In the genomic region with DNA sequence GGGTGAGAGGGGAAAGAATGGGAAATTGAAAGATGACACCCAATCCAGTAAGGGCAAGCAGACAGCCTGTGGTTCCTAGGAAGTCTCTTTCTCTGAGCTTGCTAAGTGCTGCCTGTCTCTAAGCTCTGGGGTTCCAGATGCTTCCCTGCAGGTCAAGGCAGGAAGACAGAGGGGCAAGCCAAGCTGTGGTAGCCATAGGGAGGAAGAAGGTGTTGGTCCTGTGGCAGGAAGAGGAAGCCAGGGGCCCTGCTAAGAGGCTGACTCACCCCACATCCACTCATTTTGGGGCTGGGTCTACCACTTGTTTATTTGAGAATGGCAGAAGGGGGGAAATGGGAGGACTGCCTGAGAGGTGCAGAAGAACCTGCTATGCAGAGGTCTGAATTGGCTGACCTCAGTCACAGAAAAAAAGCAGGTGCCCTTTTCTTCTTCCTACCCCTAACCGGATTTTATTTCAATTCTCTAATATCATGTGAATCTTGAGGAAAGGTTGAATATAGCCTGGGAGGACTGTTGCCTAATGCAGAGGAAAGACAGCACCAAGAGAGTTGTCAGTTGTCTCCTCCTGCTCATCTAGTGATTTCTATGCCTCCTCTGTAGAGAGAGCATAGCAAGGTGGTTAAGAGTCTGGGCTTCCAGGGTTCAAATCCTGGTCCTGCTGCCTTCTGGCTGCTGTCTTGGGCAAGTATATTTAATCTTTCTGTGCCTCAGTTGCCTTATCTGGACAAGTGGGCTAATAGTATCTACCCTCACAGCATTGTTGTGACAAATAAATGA, we compare ENCODE assay signal across 11 cellular contexts. TPM values are rescaled to one million over a fixed set of nuclear protein-coding genes. Genes with fewer than 3 reads are reported as not detected.
DNase-seq lines count a peak whose midpoint lies in the region; ATAC-seq and TF ChIP-seq lines count a peak whose summit lies in the region.
"Had no signal": no experiment of that assay in that cellular context is flagged by ENCODE, and none has a peak within 500 bp of the region (broad histone marks: within the 10 kb centered on the region; RNA-seq: fewer than 3 reads in every experiment).

No MANE protein-coding gene starts in this region.

- POLR2A ChIA-PET in CD4-positive, alpha-beta T cell (lab: Charles Lee): interaction anchor here (0.6 to 1.8 kb wide), 3 partner anchors 7 to 104 kb away, joined by 3 to 8 read pairs (median 4); no protein-coding TSS in a partner anchor

- H3K27ac ChIP-seq in CD4-positive, alpha-beta T cell (ENCODE audit: low read depth, low read length): no peak overlapping the region
- H3K27ac ChIP-seq: pancreas, VCaP had no signal

- H3K9me3 Mint-ChIP-seq in CD4-positive, alpha-beta T cell: peaks cover 2% of the 10 kb centered on the region
- peaks cover 4% of the 10 kb centered on the region for H3K9me3 Mint-ChIP-seq in activated T-helper 1 cell treated with anti-CD3 and anti-CD28 coated beads, Interleukin-12 subunit alpha, Interleukin-12 subunit beta, Interleukin-2, Interleukin-4 antibody, amounts not matched to agents 30 ng/mL and 10 ng/mL and 1 ng/mL, durations not matched to agents 14 hours and 24 hours and 36 hours
- H3K9me3 Mint-ChIP-seq in naive B cell: peaks cover 0 to 2% (median 0%) of the 10 kb centered on the region in 7 donors

- peaks cover 24% of the 10 kb centered on the region for H3K27me3 Mint-ChIP-seq in CD4-positive, alpha-beta T cell
- peaks cover 16% of the 10 kb centered on the region for H3K27me3 Mint-ChIP-seq in activated T-helper 1 cell treated with anti-CD3 and anti-CD28 coated beads, Interleukin-12 subunit alpha, Interleukin-12 subunit beta, Interleukin-2, Interleukin-4 antibody, amounts not matched to agents 30 ng/mL and 10 ng/mL and 1 ng/mL, durations not matched to agents 14 hours and 24 hours and 36 hours (ENCODE audit: insufficient read depth)
- peaks cover 9 to 30% (median 19%) of the 10 kb centered on the region in 3 donors for H3K27me3 Mint-ChIP-seq in naive B cell

- no peak for ATAC-seq in CD4-positive, alpha-beta T cell (ENCODE audit: poor library complexity)
- ATAC-seq in naive B cell (ENCODE audit: low read depth in 2 of 2): no peak
- ATAC-seq in HG03378 (IDR thresholded peaks at IDR 0.05; ENCODE audit: unreplicated experiment): no peak

- H3K36me3 Mint-ChIP-seq in CD4-positive, alpha-beta T cell (ENCODE audit: low read depth): no peaks in the 10 kb centered on the region
- H3K36me3 Mint-ChIP-seq in activated T-helper 1 cell treated with anti-CD3 and anti-CD28 coated beads, Interleukin-12 subunit alpha, Interleukin-12 subunit beta, Interleukin-2, Interleukin-4 antibody, amounts not matched to agents 30 ng/mL and 10 ng/mL and 1 ng/mL, durations not matched to agents 14 hours and 24 hours and 36 hours (ENCODE audit: low read depth): peaks cover 36% of the 10 kb centered on the region
- H3K36me3 Mint-ChIP-seq in naive B cell: no peaks in the 10 kb centered on the region

- peaks cover 72% of the 10 kb centered on the region for H3K4me1 Mint-ChIP-seq in CD4-positive, alpha-beta T cell (ENCODE audit: low read depth)
- H3K4me1 Mint-ChIP-seq in activated T-helper 1 cell treated with anti-CD3 and anti-CD28 coated beads, Interleukin-12 subunit alpha, Interleukin-12 subunit beta, Interleukin-2, Interleukin-4 antibody, amounts not matched to agents 30 ng/mL and 10 ng/mL and 1 ng/mL, durations not matched to agents 14 hours and 24 hours and 36 hours (ENCODE audit: low read depth): peaks cover 83% of the 10 kb centered on the region
- peaks cover 57 to 70% (median 58%) of the 10 kb centered on the region in 3 donors for H3K4me1 Mint-ChIP-seq in naive B cell

- H3K4me3 ChIP-seq in Jurkat, Clone E6-1 (ENCODE audit: low read length): no peak overlapping the region
- H3K4me3 ChIP-seq: pancreas had no signal

- H3K9me3 ChIP-seq in CD4-positive, alpha-beta T cell (ENCODE audit: control insufficient read depth, low read length): no peaks in the 10 kb centered on the region
- H3K9me3 ChIP-seq: pancreas had no signal

- no peak for TF ChIP-seq CTCF in CD4-positive, alpha-beta T cell (IDR thresholded peaks at IDR 0.05)

- H3K4me3 Mint-ChIP-seq in CD4-positive, alpha-beta T cell: peak overlapping the region; percentile 72
- H3K4me3 Mint-ChIP-seq in activated T-helper 1 cell treated with anti-CD3 and anti-CD28 coated beads, Interleukin-12 subunit alpha, Interleukin-12 subunit beta, Interleukin-2, Interleukin-4 antibody, amounts not matched to agents 30 ng/mL and 10 ng/mL and 1 ng/mL, durations not matched to agents 14 hours and 24 hours and 36 hours: peak overlapping the region; percentile 87
- peak overlapping the region in 6 of 8 donors; percentile 38 to 97 (median 58) for H3K4me3 Mint-ChIP-seq in naive B cell

- peaks cover 25% of the 10 kb centered on the region for H3K27me3 ChIP-seq in CD4-positive, alpha-beta T cell (ENCODE audit: control insufficient read depth, insufficient read depth, low read length)

- peak overlapping the region; percentile 56 for H3K27ac Mint-ChIP-seq in CD4-positive, alpha-beta T cell
- peak overlapping the region; percentile 79 for H3K27ac Mint-ChIP-seq in activated T-helper 1 cell treated with anti-CD3 and anti-CD28 coated beads, Interleukin-12 subunit alpha, Interleukin-12 subunit beta, Interleukin-2, Interleukin-4 antibody, amounts not matched to agents 30 ng/mL and 10 ng/mL and 1 ng/mL, durations not matched to agents 14 hours and 24 hours and 36 hours
- H3K27ac Mint-ChIP-seq in naive B cell: peak overlapping the region in 1 of 6 donors; percentile 11

- intact Hi-C loops in CD4-positive, alpha-beta T cell (cut with DNase I, micrococcal nuclease): no loop called here
- intact Hi-C loops in activated T-helper 1 cell treated with anti-CD3 and anti-CD28 coated beads, Interleukin-12 subunit alpha, Interleukin-12 subunit beta, Interleukin-2, Interleukin-4 antibody, amounts not matched to agents 30 ng/mL and 10 ng/mL and 1 ng/mL, durations not matched to agents 14 hours and 24 hours and 36 hours (cut with micrococcal nuclease): loop anchor here (1.0 to 5.0 kb wide), 7 partner anchors 12 to 1106 kb away; partner anchors contain the start of genes AASDH, CLOCK and REST

- peak in 5 of 10 experiments; percentile 4 to 21 (median 10) for DNase-seq in CD4-positive, alpha-beta T cell
- peak; percentile 41 for DNase-seq in Jurkat, Clone E6-1 (ENCODE audit: low read depth, low spot score)
- DNase-seq in activated T-helper 1 cell treated with anti-CD3 and anti-CD28 coated beads, Interleukin-12 subunit alpha, Interleukin-12 subunit beta, Interleukin-2, Interleukin-4 antibody, amounts not matched to agents 30 ng/mL and 10 ng/mL and 1 ng/mL, durations not matched to agents 14 hours and 24 hours and 36 hours (ENCODE audit: low spot score): peak; percentile 54
- no peak for DNase-seq in naive B cell
- no peak for DNase-seq in NCI-H2196 (lab: John Stamatoyannopoulos, UW; ENCODE audit: unreplicated experiment)
- DNase-seq in ureter (ENCODE audit: low spot score): no peak
- no peak for DNase-seq in islet precursor cell
- DNase-seq: cerebellar nuclear complex had no signal

- CTCF ChIA-PET in CD4-positive, alpha-beta T cell (lab: Charles Lee): interaction anchor here (0.5 kb wide), 1 partner anchor 86 kb away, joined by 3 read pairs; no protein-coding TSS in a partner anchor

RNA-seq across cellular contexts. Expression of gene HOPX, which starts 27.4 kb away (rescaled TPM):
- total RNA-seq in CD4-positive, alpha-beta T cell: 1 to 10 TPM; 4.3 to 5.9 TPM
- not detected for polyA plus RNA-seq in Jurkat, Clone E6-1 (2012; ENCODE audit: insufficient read depth, insufficient read length)
- 121 and 128 TPM in 2 replicates for total RNA-seq in activated T-helper 1 cell treated with anti-CD3 and anti-CD28 coated beads, Interleukin-12 subunit alpha, Interleukin-12 subunit beta, Interleukin-2, Interleukin-4 antibody, amounts not matched to agents 30 ng/mL and 10 ng/mL and 1 ng/mL, durations not matched to agents 14 hours and 24 hours and 36 hours
- polyA plus RNA-seq in naive B cell (ENCODE audit: low read depth in 6 of 6): 100 to 1,000 TPM in 1 of 6 donors, 10 to 100 TPM in 4, 1 to 10 TPM in 1; 9.4 to 139 (median 27.3) TPM
- total RNA-seq in ureter: 24.1 TPM

Comparison
In these comparisons a context has a peak if more than half of its experiments do, and no peak if none do; other contexts are left out.
1. DNase-seq: peak in Jurkat, Clone E6-1 (single experiment) and activated T-helper 1 cell treated with anti-CD3 and anti-CD28 coated beads, Interleukin-12 subunit alpha, Interleukin-12 subunit beta, Interleukin-2, Interleukin-4 antibody, amounts not matched to agents 30 ng/mL and 10 ng/mL and 1 ng/mL, durations not matched to agents 14 hours and 24 hours and 36 hours (single experiment); none in naive B cell (single experiment), NCI-H2196 (single experiment), ureter (single experiment) and islet precursor cell (single experiment).
2. Peak in every context shown above with its lines, with median percentiles within 50 percentile points of each other: H3K4me3 Mint-ChIP-seq.